In the genomic region with DNA sequence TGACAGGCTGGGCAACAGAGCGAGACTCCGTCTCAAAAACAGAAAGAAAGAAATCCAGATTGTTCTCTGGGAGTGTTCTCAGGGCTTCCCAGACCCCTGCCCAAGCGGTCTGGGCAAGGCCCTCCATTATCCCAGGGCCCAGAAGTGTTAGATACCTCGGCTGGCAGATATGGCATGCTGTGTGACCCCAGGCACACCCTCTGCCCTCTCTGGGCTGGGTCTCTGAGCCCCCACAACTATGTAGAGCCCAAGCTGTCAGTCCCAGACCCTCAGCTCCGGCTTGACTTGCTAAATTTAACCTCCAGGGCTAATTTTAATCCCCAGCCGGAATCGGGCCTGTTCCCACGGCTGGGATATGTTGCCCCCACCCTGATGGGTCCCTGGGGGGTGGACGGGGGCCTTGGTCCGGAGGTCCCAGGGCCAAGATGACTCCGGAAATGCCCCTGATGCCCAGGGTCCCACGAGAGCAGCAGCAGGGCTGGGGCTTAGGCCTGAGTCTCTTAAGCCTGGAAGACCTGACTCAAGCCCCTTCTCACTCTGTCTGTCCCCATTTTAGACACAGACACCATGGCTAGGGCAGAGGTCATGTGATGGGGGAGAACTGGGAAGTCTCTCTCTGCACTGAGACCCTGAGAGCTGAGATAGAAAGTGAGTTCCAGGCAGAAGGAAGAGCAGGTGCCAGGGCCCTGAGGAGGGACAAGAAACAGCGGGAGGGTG, we compare ENCODE assay signal across 14 cellular contexts. TPM values are rescaled to one million over a fixed set of nuclear protein-coding genes. Genes with fewer than 3 reads are reported as not detected.
A peak's percentile ranks its signal among the peaks of the same experiment; 100 is the strongest.
DNase-seq lines count a peak whose midpoint lies in the region; ATAC-seq and TF ChIP-seq lines count a peak whose summit lies in the region.
"Had no signal": no experiment of that assay in that cellular context is flagged by ENCODE, and none has a peak within 500 bp of the region (broad histone marks: within the 10 kb centered on the region; RNA-seq: fewer than 3 reads in every experiment).

No MANE protein-coding gene starts in this region.

- no peak overlapping the region for H3K4me3 ChIP-seq in BLaER1
- no peak overlapping the region for H3K4me3 ChIP-seq in OCI-LY1 (ENCODE audit: low read depth, low read length, poor library complexity, severe bottlenecking)
- H3K4me3 ChIP-seq: PC-9, SK-N-MC had no signal

- no peak for ATAC-seq in activated CD4-positive, alpha-beta T cell treated with anti-CD3 and anti-CD28 coated beads for 36 hours
- no peak for ATAC-seq in HG02870 (IDR thresholded peaks at IDR 0.05; ENCODE audit: unreplicated experiment)

- CTCF ChIA-PET in activated CD4-positive, alpha-beta T cell treated with anti-CD3 and anti-CD28 coated beads for 36 hours (lab: Charles Lee) = interaction anchor here (1.2 kb wide), 1 partner anchor 12 kb away, joined by 5 read pairs; no protein-coding TSS in a partner anchor

- H3K27me3 ChIP-seq in BLaER1 = no peaks in the 10 kb centered on the region
- no peaks in the 10 kb centered on the region for H3K27me3 ChIP-seq in OCI-LY1 (ENCODE audit: insufficient read depth, low read length)

- intact Hi-C loops in activated CD4-positive, alpha-beta T cell treated with anti-CD3 and anti-CD28 coated beads for 36 hours (cut with DNase I, micrococcal nuclease) = no loop called here

- peaks cover 38% of the 10 kb centered on the region for H3K36me3 ChIP-seq in BLaER1
- H3K36me3 ChIP-seq in OCI-LY1 (ENCODE audit: insufficient read depth, low read length) = peaks cover 26% of the 10 kb centered on the region; the same call in 1 of the 2 replicates

- no peaks in the 10 kb centered on the region for H3K9me3 Mint-ChIP-seq in activated CD4-positive, alpha-beta T cell treated with anti-CD3 and anti-CD28 coated beads for 36 hours (ENCODE audit: low read depth)
- H3K9me3 Mint-ChIP-seq: CD4-positive, alpha-beta T cell; H9 had no signal

- POLR2A ChIA-PET in activated CD4-positive, alpha-beta T cell treated with anti-CD3 and anti-CD28 coated beads for 36 hours (lab: Charles Lee) = interaction anchor here (0.6 kb wide), 1 partner anchor 225 kb away, joined by 3 read pairs; no protein-coding TSS in a partner anchor

- H3K27ac ChIP-seq in BLaER1 (peak overlapping the region; percentile 38; the same call in 1 of the 2 replicates), OCI-LY1 (ENCODE audit: low read depth, low read length, poor library complexity, severe bottlenecking) (peak overlapping the region; percentile 97)
- H3K27ac ChIP-seq: PC-9, SK-N-MC had no signal

- H3K9ac ChIP-seq in BLaER1 (no peak overlapping the region), OCI-LY1 (ENCODE audit: low read length) (peak overlapping the region; percentile 8; the same call in 1 of the 2 replicates)

- H4K20me1 ChIP-seq in BLaER1 (no peaks in the 10 kb centered on the region), OCI-LY1 (ENCODE audit: insufficient read depth, low read length) (no peaks in the 10 kb centered on the region)

- H3K9me3 ChIP-seq in BLaER1 = no peaks in the 10 kb centered on the region
- no peaks in the 10 kb centered on the region for H3K9me3 ChIP-seq in OCI-LY1 (ENCODE audit: low read length)

- TF ChIP-seq CTCF in OCI-LY1 (IDR thresholded peaks at IDR 0.05; ENCODE audit: low read length) = no peak

- H3K4me1 ChIP-seq in BLaER1 = peaks cover 16% of the 10 kb centered on the region
- peaks cover 69% of the 10 kb centered on the region for H3K4me1 ChIP-seq in OCI-LY1 (ENCODE audit: insufficient read depth, low read length, severe bottlenecking)

- H3K36me3 Mint-ChIP-seq in activated CD4-positive, alpha-beta T cell treated with anti-CD3 and anti-CD28 coated beads for 36 hours (ENCODE audit: low read depth) = peaks cover 13% of the 10 kb centered on the region

- no peaks in the 10 kb centered on the region for H3K4me1 Mint-ChIP-seq in activated CD4-positive, alpha-beta T cell treated with anti-CD3 and anti-CD28 coated beads for 36 hours

- H3F3A ChIP-seq in OCI-LY1 (ENCODE audit: insufficient read depth, low read length) = no peaks in the 10 kb centered on the region; the same call in 1 of the 2 replicates

- H3K4me3 Mint-ChIP-seq in activated CD4-positive, alpha-beta T cell treated with anti-CD3 and anti-CD28 coated beads for 36 hours = no peak overlapping the region
- H3K4me3 Mint-ChIP-seq: CD4-positive, alpha-beta T cell; H9 had no signal

- H3K27ac Mint-ChIP-seq in activated CD4-positive, alpha-beta T cell treated with anti-CD3 and anti-CD28 coated beads for 36 hours = no peak overlapping the region
- H3K27ac Mint-ChIP-seq: CD4-positive, alpha-beta T cell; H9 had no signal

- no peaks in the 10 kb centered on the region for H3K27me3 Mint-ChIP-seq in activated CD4-positive, alpha-beta T cell treated with anti-CD3 and anti-CD28 coated beads for 36 hours
- H3K27me3 Mint-ChIP-seq: CD4-positive, alpha-beta T cell had no signal

- H3K9me2 ChIP-seq in OCI-LY1 (ENCODE audit: low read depth, low read length) = no peaks in the 10 kb centered on the region

- H3K4me2 ChIP-seq in BLaER1 = no peak overlapping the region; the same call in 1 of the 2 replicates
- H3K4me2 ChIP-seq in OCI-LY1 (ENCODE audit: low read length) = peak overlapping the region; percentile 1; the same call in 1 of the 2 replicates
- H3K4me2 ChIP-seq: PC-9 had no signal

- no peak for DNase-seq in activated CD4-positive, alpha-beta T cell treated with anti-CD3 and anti-CD28 coated beads for 36 hours
- DNase-seq: ACHN; Calu3; CD4-positive, alpha-beta T cell; H9; Kasumi-1; NCI-H1105 treated with DMSO at 0.1 percent for 48 hours; NCI-H187; NCI-H446; PC-9 had no signal

- H2AFZ ChIP-seq in OCI-LY1 (ENCODE audit: low read length) = no peak overlapping the region
- H2AFZ ChIP-seq: PC-9 had no signal

- H3K79me2 ChIP-seq in OCI-LY1 (ENCODE audit: insufficient read depth, low read length) = 0 out of 2 replicates have a peak, but pooled peaks cover 4% of the 10 kb centered on the region

RNA-seq across cellular contexts. Expression of a gene that starts 14.5 kb away (rescaled TPM):
- 10 to 100 TPM; 26.8 to 31.9 TPM for total RNA-seq in activated CD4-positive, alpha-beta T cell treated with anti-CD3 and anti-CD28 coated beads for 36 hours

RNA-seq across cellular contexts. Expression of a gene that starts 17.2 kb away (rescaled TPM):
- 1 to 10 TPM; 1.9 to 2.1 TPM for total RNA-seq in activated CD4-positive, alpha-beta T cell treated with anti-CD3 and anti-CD28 coated beads for 36 hours

RNA-seq across cellular contexts. Expression of a gene that starts 39.1 kb away (rescaled TPM):
- total RNA-seq in activated CD4-positive, alpha-beta T cell treated with anti-CD3 and anti-CD28 coated beads for 36 hours = 10 to 100 TPM; 19.5 to 25.3 TPM

RNA-seq across cellular contexts. Expression of a gene that starts 39.2 kb away (rescaled TPM):
- 10 to 100 TPM; 56.2 to 68.5 TPM for total RNA-seq in activated CD4-positive, alpha-beta T cell treated with anti-CD3 and anti-CD28 coated beads for 36 hours

RNA-seq across cellular contexts. Expression of a gene that starts 50.4 kb away (rescaled TPM):
- total RNA-seq in activated CD4-positive, alpha-beta T cell treated with anti-CD3 and anti-CD28 coated beads for 36 hours = 10 to 100 TPM; 34.7 to 46.6 TPM
